ENCODE assay signal across 25 cellular contexts in the genomic region with DNA sequence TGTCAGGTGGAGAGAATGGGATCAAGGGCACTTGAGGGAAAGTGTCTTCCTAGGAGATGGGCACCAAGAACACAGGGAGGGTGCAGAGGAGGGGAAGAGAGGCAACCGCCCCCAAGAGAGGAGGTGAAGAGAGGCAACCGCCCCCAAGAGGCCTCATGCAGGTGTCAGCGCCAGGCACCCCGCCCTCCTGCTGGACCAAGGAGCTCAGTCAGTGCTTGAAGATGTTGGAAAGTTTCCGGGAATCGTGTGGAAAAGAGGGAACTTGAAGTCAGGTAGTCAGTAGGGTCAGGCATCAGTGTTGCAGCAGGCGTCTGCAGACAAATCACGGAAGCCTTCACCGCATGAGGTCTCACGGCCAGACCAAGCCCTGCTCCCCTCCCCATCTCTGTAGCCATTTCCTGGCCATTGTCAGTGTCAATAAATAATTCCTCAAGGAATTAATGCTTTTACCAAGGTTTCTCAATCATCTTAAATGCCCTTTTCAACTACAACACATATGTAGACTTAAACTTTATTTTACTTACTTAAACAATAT.
"Had no signal": no experiment of that assay in that cellular context is flagged by ENCODE, and none has a peak within 500 bp of the region (broad histone marks: within the 10 kb centered on the region; RNA-seq: fewer than 3 reads in every experiment).

No MANE protein-coding gene starts in this region.

- H3K36me3 ChIP-seq: brain microvascular endothelial cell, gastrocnemius medialis, left lung, ovary, right lobe of liver, transverse colon had no signal

- H3K4me1 ChIP-seq: gastrocnemius medialis, left lung, right lobe of liver, transverse colon had no signal

- H3K27me3 ChIP-seq: brain microvascular endothelial cell, gastrocnemius medialis, left lung, ovary, right lobe of liver, testis, transverse colon had no signal

- H3K9me3 ChIP-seq: gastrocnemius medialis, left lung, ovary, right lobe of liver, testis, transverse colon had no signal

- H3K36me3 Mint-ChIP-seq: activated CD4-positive, alpha-beta memory T cell treated with anti-CD3 and anti-CD28 coated beads for 36 hours had no signal

- DNase-seq: activated CD4-positive, alpha-beta memory T cell treated with anti-CD3 and anti-CD28 coated beads for 36 hours; activated CD4-positive, alpha-beta T cell treated with anti-CD3 and anti-CD28 coated beads for 4 hours; activated CD8-positive, alpha-beta memory T cell treated with anti-CD3 and anti-CD28 coated beads, Interleukin-2, amount 50 U/mL, for 4 hours; activated gamma-delta T cell; activated naive CD4-positive, alpha-beta T cell treated with anti-CD3 and anti-CD28 coated beads, Interleukin-2, amount 50 U/mL, for 16 hours; activated T-cell treated with anti-CD3 and anti-CD28 coated beads, Interleukin-2, amount 50 U/mL, for 1 hour; amniotic stem cell; brain microvascular endothelial cell; effector CD4-positive, alpha-beta T cell; gastrocnemius medialis; glutamatergic neuron; left lung; naive B cell; nephron progenitor cell; ovary; stimulated activated CD4-positive, alpha-beta T cell treated with anti-CD3 and anti-CD28 coated beads, Interleukin-12 subunit alpha, Interleukin-12 subunit beta, amount 100 ng/mL, for 4 hours; stimulated activated CD4-positive, alpha-beta T cell treated with anti-CD3 and anti-CD28 coated beads, Interleukin-4, amount 100 ng/mL, for 1 hour; stimulated activated naive CD8-positive, alpha-beta T cell treated with anti-CD3 and anti-CD28 coated beads, Interleukin-15, Interleukin-2, amounts not matched to agents 100 U/mL and 50 U/mL, for 24 hours; testis; transverse colon had no signal

- H3K4me3 Mint-ChIP-seq: activated CD4-positive, alpha-beta memory T cell treated with anti-CD3 and anti-CD28 coated beads for 36 hours; activated T-helper 1 cell treated with anti-CD3 and anti-CD28 coated beads, Interleukin-12 subunit alpha, Interleukin-12 subunit beta, Interleukin-2, Interleukin-4 antibody, amounts not matched to agents 30 ng/mL and 10 ng/mL and 1 ng/mL, durations not matched to agents 14 hours and 24 hours and 36 hours; dendritic cell treated with granulocyte-macrophage colony-stimulating factor and Interleukin-4, amounts not matched to agents 40 ng/mL and 50 ng/mL, for 4 days; naive B cell; nephron progenitor cell; T-helper 2 cell treated with Interferon-gamma antibody and Interleukin-4, amounts not matched to agents 5 μg/mL and 100 μg/mL, for 36 hours had no signal

- H3K27ac ChIP-seq: brain microvascular endothelial cell, gastrocnemius medialis, left lung, ovary, right lobe of liver, testis, transverse colon had no signal

- H3K27me3 Mint-ChIP-seq: dendritic cell treated with granulocyte-macrophage colony-stimulating factor and Interleukin-4, amounts not matched to agents 40 ng/mL and 50 ng/mL, for 4 days had no signal

- H3K4me3 ChIP-seq: gastrocnemius medialis, left lung, ovary, right lobe of liver, testis, transverse colon had no signal

- ATAC-seq: gastrocnemius medialis; left lung; right lobe of liver; stimulated activated naive CD8-positive, alpha-beta T cell treated with anti-CD3 and anti-CD28 coated beads, Interleukin-15, Interleukin-2, amounts not matched to agents 100 U/mL and 50 U/mL, for 24 hours had no signal

- H3K4me1 Mint-ChIP-seq: naive B cell, nephron progenitor cell had no signal

- H3K27ac Mint-ChIP-seq: activated CD4-positive, alpha-beta memory T cell treated with anti-CD3 and anti-CD28 coated beads for 36 hours; activated T-helper 1 cell treated with anti-CD3 and anti-CD28 coated beads, Interleukin-12 subunit alpha, Interleukin-12 subunit beta, Interleukin-2, Interleukin-4 antibody, amounts not matched to agents 30 ng/mL and 10 ng/mL and 1 ng/mL, durations not matched to agents 14 hours and 24 hours and 36 hours; dendritic cell treated with granulocyte-macrophage colony-stimulating factor and Interleukin-4, amounts not matched to agents 40 ng/mL and 50 ng/mL, for 4 days; naive B cell; nephron progenitor cell; progenitor cell of endocrine pancreas; T-helper 2 cell treated with Interferon-gamma antibody and Interleukin-4, amounts not matched to agents 5 μg/mL and 100 μg/mL, for 36 hours had no signal

- H3K9me3 Mint-ChIP-seq: activated CD4-positive, alpha-beta memory T cell treated with anti-CD3 and anti-CD28 coated beads for 36 hours; activated T-helper 1 cell treated with anti-CD3 and anti-CD28 coated beads, Interleukin-12 subunit alpha, Interleukin-12 subunit beta, Interleukin-2, Interleukin-4 antibody, amounts not matched to agents 30 ng/mL and 10 ng/mL and 1 ng/mL, durations not matched to agents 14 hours and 24 hours and 36 hours; T-helper 2 cell treated with Interferon-gamma antibody and Interleukin-4, amounts not matched to agents 5 μg/mL and 100 μg/mL, for 36 hours had no signal
